In genomic region chr1:19529570-19530145, GRCh38 we compare ENCODE assay signal across 26 cellular contexts. TPM values are rescaled to one million over a fixed set of nuclear protein-coding genes. Genes with fewer than 3 reads are reported as not detected.
A peak's percentile ranks its signal among the peaks of the same experiment; 100 is the strongest.
DNase-seq lines count a peak whose midpoint lies in the region; ATAC-seq, FAIRE-seq and TF ChIP-seq lines count a peak whose summit lies in the region.
"Had no signal": no experiment of that assay in that cellular context is flagged by ENCODE, and none has a peak within 500 bp of the region (broad histone marks: within the 10 kb centered on the region; RNA-seq: fewer than 3 reads in every experiment).

No MANE protein-coding gene starts in this region.

- no peak for TF ChIP-seq RAD21 in K562 (CRISPR knock-in tag; conservative IDR thresholded peaks at IDR 0.05 in 1 of 2, IDR thresholded peaks at IDR 0.05 in 1 of 2)

- H3K79me2 ChIP-seq in K562 (ENCODE audit: control insufficient read depth, insufficient read depth, low read length) = no peaks in the 10 kb centered on the region

- no peak overlapping the region for H3K9ac ChIP-seq in K562 (ENCODE audit: insufficient read depth in 1 of 2, low read depth in 2 of 2, low read length in 2 of 2)

- no peak overlapping the region for H3K4me3 ChIP-seq in K562
- H3K4me3 ChIP-seq in heart left ventricle = no peak overlapping the region
- no peak overlapping the region for H3K4me3 ChIP-seq in transverse colon
- H3K4me3 ChIP-seq: prostate gland, SJSA1, spleen had no signal

- H3K4me1 Mint-ChIP-seq in nephron progenitor cell = peaks cover 6% of the 10 kb centered on the region
- H3K4me1 Mint-ChIP-seq: activated CD4-positive, alpha-beta T cell treated with anti-CD3 and anti-CD28 coated beads, Interleukin-2, amount 10 ng/mL, durations not matched to agents 24 days and 14 days; activated CD8-positive, alpha-beta memory T cell treated with anti-CD3 and anti-CD28 coated beads, Interleukin-2, amount 10 ng/mL, durations not matched to agents 7 days and 5 days had no signal

- H3K9me3 Mint-ChIP-seq in nephron progenitor cell = no peaks in the 10 kb centered on the region
- H3K9me3 Mint-ChIP-seq: activated CD4-positive, alpha-beta T cell treated with anti-CD3 and anti-CD28 coated beads, Interleukin-2, amount 10 ng/mL, durations not matched to agents 24 days and 14 days; activated naive CD4-positive, alpha-beta T cell treated with anti-CD3 and anti-CD28 coated beads, Interleukin-2, amount 50 U/mL, for 24 hours; type B pancreatic cell had no signal

- H3K4me2 ChIP-seq in K562 (ENCODE audit: insufficient read depth, low read length) = no peak overlapping the region

- no peak for TF ChIP-seq EP300 in K562 (IDR thresholded peaks at IDR 0.05; ENCODE audit: low read length)
- TF ChIP-seq EP300 in transverse colon (IDR thresholded peaks at IDR 0.05; ENCODE audit: low read depth) = no peak

- intact Hi-C loops in K562 (cut with micrococcal nuclease) = no loop called here
- intact Hi-C loops in heart left ventricle (cut with DNase I) = no loop called here
- intact Hi-C loops in transverse colon (cut with DNase I; ENCODE audit: low total_unique reads) = no loop called here

- H3K27me3 ChIP-seq in K562 (ENCODE audit: control insufficient read depth in 2 of 2, insufficient read depth in 2 of 2, low read length in 2 of 2) (no peaks in the 10 kb centered on the region), heart left ventricle (no peaks in the 10 kb centered on the region), transverse colon (no peaks in the 10 kb centered on the region)
- H3K27me3 ChIP-seq: SJSA1, spleen had no signal

- no peaks in the 10 kb centered on the region for H3K9me1 ChIP-seq in K562 (ENCODE audit: control insufficient read depth, insufficient read depth, low read length)

- peak in 1 of 4 experiments; percentile 3 for DNase-seq in K562 (ENCODE audit: extremely low read depth in 1 of 4, low spot score in 3 of 4)
- peak in 4 of 5 donors; percentile 47 to 64 (median 53) for DNase-seq in heart left ventricle
- no peak for DNase-seq in nephron progenitor cell
- no peak for DNase-seq in transverse colon
- DNase-seq in NCI-H1092 (lab: John Stamatoyannopoulos, UW) = no peak
- no peak for DNase-seq in OCI-M2 (lab: John Stamatoyannopoulos, UW; ENCODE audit: unreplicated experiment)
- DNase-seq: activated CD4-positive, alpha-beta T cell treated with anti-CD3 and anti-CD28 coated beads, Interleukin-2, amount 10 ng/mL, durations not matched to agents 24 days and 14 days; activated CD8-positive, alpha-beta memory T cell treated with anti-CD3 and anti-CD28 coated beads, Interleukin-2, amount 10 ng/mL, durations not matched to agents 7 days and 5 days; Calu3; effector CD4-positive, alpha-beta T cell; erythroblast; glutamatergic neuron; NCI-H1105 treated with DMSO at 0.1 percent for 48 hours; NCI-H2081; NCI-H446; spleen; stimulated activated CD4-positive, alpha-beta T cell treated with anti-CD3 and anti-CD28 coated beads, Interleukin-4, amount 100 ng/mL, for 1 hour; stimulated activated naive CD4-positive, alpha-beta T cell treated with Interleukin-2 at 50 U/mL for 16 hours had no signal

- no peak for FAIRE-seq in K562 (lab: Jason Lieb, UNC)

- POLR2A ChIA-PET in K562 (lab: Yijun Ruan, JAX) = interaction anchor here (0.8 to 1.0 kb wide), 3 partner anchors 15 to 62 kb away, joined by 3 to 4 read pairs (median 4); no protein-coding TSS in a partner anchor

- H3K9me3 ChIP-seq in K562 (replicated peaks; ENCODE audit: control insufficient read depth, insufficient read depth, low read depth, low read length) = no peaks in the 10 kb centered on the region; the same call in 1 of the 2 replicates
- H3K9me3 ChIP-seq in heart left ventricle = peaks cover 0 to 14% (median 7%) of the 10 kb centered on the region in 12 donors
- no peaks in the 10 kb centered on the region for H3K9me3 ChIP-seq in transverse colon
- H3K9me3 ChIP-seq: prostate gland had no signal

- no TSS peak for BruUV-seq in K562 (replicated peaks; lab: Mats Ljungman, UMichigan)

- peak overlapping the region; percentile 54; the same call in 1 of the 2 replicates for H2AFZ ChIP-seq in K562 (ENCODE audit: low read depth, low read length)

- no peaks in the 10 kb centered on the region for H4K20me1 ChIP-seq in K562 (replicated peaks; ENCODE audit: control insufficient read depth, insufficient read depth, low read length)

- no peak overlapping the region for H3K4me3 Mint-ChIP-seq in nephron progenitor cell
- H3K4me3 Mint-ChIP-seq: activated CD4-positive, alpha-beta T cell treated with anti-CD3 and anti-CD28 coated beads, Interleukin-2, amount 10 ng/mL, durations not matched to agents 24 days and 14 days; activated CD8-positive, alpha-beta memory T cell treated with anti-CD3 and anti-CD28 coated beads, Interleukin-2, amount 10 ng/mL, durations not matched to agents 7 days and 5 days; activated naive CD4-positive, alpha-beta T cell treated with anti-CD3 and anti-CD28 coated beads, Interleukin-2, amount 50 U/mL, for 24 hours; T-helper 1 cell treated with Interleukin-12 subunit alpha and Interleukin-12 subunit beta and Interleukin-4 antibody, amounts not matched to agents 30 μg/mL and 1 μg/mL, for 36 hours; type B pancreatic cell had no signal

- in situ Hi-C loops in K562 (cut with MboI) (no loop called here), transverse colon (cut with MboI; ENCODE audit: low pct_ligation_motif_present in 1 of 4, low pct_unique_long_range_greater_than_20kb in 1 of 4, low sequenced_read_pairs in 3 of 4) (no loop called here)

- 38% methylated on average over 9 of the region's 9 CpGs for WGBS in K562 (ENCODE audit: insufficient coverage, low coverage, missing lambda C conversion rate)
- WGBS in heart left ventricle, 4 donors = 29 to 35% (median 33%) methylated on average over 9 of the region's 9 CpGs
- WGBS in transverse colon (ENCODE audit: low coverage in 1 of 2), 2 donors = 66% methylated on average over 9 of the region's 9 CpGs; no CpG with 5 or more reads in 1 of the 2 donors

- peak overlapping the region; percentile 47 for H3K27ac Mint-ChIP-seq in nephron progenitor cell
- H3K27ac Mint-ChIP-seq: activated CD4-positive, alpha-beta T cell treated with anti-CD3 and anti-CD28 coated beads, Interleukin-2, amount 10 ng/mL, durations not matched to agents 24 days and 14 days; activated CD8-positive, alpha-beta memory T cell treated with anti-CD3 and anti-CD28 coated beads, Interleukin-2, amount 10 ng/mL, durations not matched to agents 7 days and 5 days; activated naive CD4-positive, alpha-beta T cell treated with anti-CD3 and anti-CD28 coated beads, Interleukin-2, amount 50 U/mL, for 24 hours; T-helper 1 cell treated with Interleukin-12 subunit alpha and Interleukin-12 subunit beta and Interleukin-4 antibody, amounts not matched to agents 30 μg/mL and 1 μg/mL, for 36 hours; type B pancreatic cell had no signal

- H3K27ac ChIP-seq in K562 (ENCODE audit: extremely low read depth, low read depth, low read length) (no peak overlapping the region), heart left ventricle (peak overlapping the region; percentile 20 to 86 (median 56)), transverse colon (peak overlapping the region; percentile 34 to 85 (median 68))
- H3K27ac ChIP-seq: C4-2B, prostate gland, SJSA1, spleen had no signal

- CTCF ChIA-PET in K562 (lab: Yijun Ruan, JAX; ENCODE audit: low intra/inter-chr PET ratio) = no interaction called here

- TF ChIP-seq CTCF in K562 (IDR thresholded peaks at IDR 0.05 in 2 of 3, conservative IDR thresholded peaks at IDR 0.05 in 1 of 3; ENCODE audit: insufficient read depth in 2 of 3, low read depth in 1 of 3, low read length in 3 of 3) (no peak), heart left ventricle (IDR thresholded peaks at IDR 0.05) (no peak), nephron progenitor cell (IDR thresholded peaks at IDR 0.05) (no peak), transverse colon (IDR thresholded peaks at IDR 0.05) (no peak)

- ATAC-seq in K562 (no peak), heart left ventricle (peak in 3 of 4 donors; percentile 57 to 74 (median 66)), HG03565 (IDR thresholded peaks at IDR 0.05; ENCODE audit: unreplicated experiment) (no peak)
- ATAC-seq: activated CD8-positive, alpha-beta memory T cell treated with anti-CD3 and anti-CD28 coated beads, Interleukin-2, amount 10 ng/mL, durations not matched to agents 7 days and 5 days; Panc1 had no signal

- no peak for TF ChIP-seq POLR2A in K562 (conservative IDR thresholded peaks at IDR 0.05)
- no peak for TF ChIP-seq POLR2A in heart left ventricle (IDR thresholded peaks at IDR 0.05)
- TF ChIP-seq POLR2A in transverse colon (IDR thresholded peaks at IDR 0.05) = no peak

- H3K4me1 ChIP-seq in K562 (replicated peaks in 1 of 2; ENCODE audit: control insufficient read depth in 2 of 2, insufficient read depth in 2 of 2, low read length in 2 of 2) (peaks cover 0 to 3% of the 10 kb centered on the region in 2 experiments; a peak in 1 of 5 replicates), heart left ventricle (peaks cover 0 to 32% (median 9%) of the 10 kb centered on the region in 12 donors), transverse colon (peaks cover 0 to 11% (median 0%) of the 10 kb centered on the region in 4 donors)
- H3K4me1 ChIP-seq: prostate gland had no signal

- peaks cover 3% of the 10 kb centered on the region for H3K27me3 Mint-ChIP-seq in nephron progenitor cell (ENCODE audit: low read depth, poor library complexity)
- H3K27me3 Mint-ChIP-seq: activated CD4-positive, alpha-beta T cell treated with anti-CD3 and anti-CD28 coated beads, Interleukin-2, amount 10 ng/mL, durations not matched to agents 24 days and 14 days; activated CD8-positive, alpha-beta memory T cell treated with anti-CD3 and anti-CD28 coated beads, Interleukin-2, amount 10 ng/mL, durations not matched to agents 7 days and 5 days; activated naive CD4-positive, alpha-beta T cell treated with anti-CD3 and anti-CD28 coated beads, Interleukin-2, amount 50 U/mL, for 24 hours; type B pancreatic cell had no signal

- H3K36me3 ChIP-seq in K562 (ENCODE audit: control insufficient read depth, insufficient read depth, low read length) (no peaks in the 10 kb centered on the region), heart left ventricle (no peaks in the 10 kb centered on the region), transverse colon (no peaks in the 10 kb centered on the region)
- H3K36me3 ChIP-seq: prostate gland, SJSA1, spleen had no signal

- H3K36me3 Mint-ChIP-seq in nephron progenitor cell (ENCODE audit: low read depth) = no peaks in the 10 kb centered on the region
- H3K36me3 Mint-ChIP-seq: activated CD8-positive, alpha-beta memory T cell treated with anti-CD3 and anti-CD28 coated beads, Interleukin-2, amount 10 ng/mL, durations not matched to agents 7 days and 5 days; type B pancreatic cell had no signal

RNA-seq across cellular contexts. Expression of gene CAPZB, which starts 44.3 kb away (rescaled TPM):
- 58.6 and 64.0 TPM in 2 replicates for total RNA-seq in K562 (2011; cell fraction: chromatin; rRNA removed; ENCODE audit: low replicate concordance)
- total RNA-seq in K562 (2011; cell fraction: nucleolus; rRNA removed) = 43.2 and 43.8 TPM in 2 replicates
- 40.0 and 41.2 TPM in 2 replicates for total RNA-seq in K562 (2011; cell fraction: nucleoplasm; rRNA removed)
- total RNA-seq in K562 (2014; rRNA removed) = 57.6 and 83.6 TPM in 2 replicates
- 131 and 133 TPM in 2 replicates for total RNA-seq in K562 (2014; rRNA removed; fragmentation: Illumina TruSeq; extraction: Trizol)
- total RNA-seq in K562 (2015; rRNA removed; fragmentation: Illumina TruSeq; extraction: Trizol) = 147 and 148 TPM in 2 replicates
- total RNA-seq in K562 (2021) = 237 and 241 TPM in 2 replicates
- 119 and 122 TPM in 2 replicates for polyA plus RNA-seq in K562 (2011; rRNA removed)
- polyA plus RNA-seq in K562 (2011; cell fraction: cytosol; rRNA removed) = 110 and 143 TPM in 2 replicates
- 38.1 and 62.3 TPM in 2 replicates for polyA plus RNA-seq in K562 (2011; cell fraction: nucleus; rRNA removed)
- polyA plus RNA-seq in K562 (2012) = 277 and 310 TPM in 2 replicates
- polyA plus RNA-seq in K562 (2014; fragmentation: Illumina TruSeq; extraction: Trizol) = 259 and 297 TPM in 2 replicates
- 100 to 1,000 TPM in 1 of 2 experiments, 10 to 100 TPM in 1; 70.0 to 115 TPM for polyA plus RNA-seq in K562 (2014; fragmentation: Nextera tagmentation; extraction: Ambion mirVana)
- polyA plus RNA-seq in K562 (2014; rRNA removed) = 125 and 134 TPM in 2 replicates
- 103 TPM in 2 replicates for polyA minus RNA-seq in K562 (2011; rRNA and poly(A)+ RNA removed)
- 60.0 and 82.1 TPM in 2 replicates for polyA minus RNA-seq in K562 (2011; cell fraction: cytosol; rRNA and poly(A)+ RNA removed)
- polyA minus RNA-seq in K562 (2011; cell fraction: nucleus; rRNA and poly(A)+ RNA removed) = 10.9 and 20.8 TPM in 2 replicates
- 100 to 1,000 TPM in 8 of 9 donors, 10 to 100 TPM in 1; 77.8 to 348 (median 237) TPM for total RNA-seq in heart left ventricle
- 100 to 1,000 TPM; 228 to 255 TPM for polyA plus RNA-seq in heart left ventricle
- total RNA-seq in transverse colon = 100 to 1,000 TPM; 127 to 404 (median 136) TPM

Comparison
In these comparisons a context has a peak if more than half of its experiments do, and no peak if none do; other contexts are left out.
1. ATAC-seq: peak in heart left ventricle (3 of 4); none in K562 (single experiment) and HG03565 (single experiment).
2. DNase-seq: peak in heart left ventricle (4 of 5); none in nephron progenitor cell (single experiment), transverse colon (single experiment), NCI-H1092 (single experiment) and OCI-M2 (single experiment).